11 cellular contexts compared by ENCODE assay signal in the genomic region with DNA sequence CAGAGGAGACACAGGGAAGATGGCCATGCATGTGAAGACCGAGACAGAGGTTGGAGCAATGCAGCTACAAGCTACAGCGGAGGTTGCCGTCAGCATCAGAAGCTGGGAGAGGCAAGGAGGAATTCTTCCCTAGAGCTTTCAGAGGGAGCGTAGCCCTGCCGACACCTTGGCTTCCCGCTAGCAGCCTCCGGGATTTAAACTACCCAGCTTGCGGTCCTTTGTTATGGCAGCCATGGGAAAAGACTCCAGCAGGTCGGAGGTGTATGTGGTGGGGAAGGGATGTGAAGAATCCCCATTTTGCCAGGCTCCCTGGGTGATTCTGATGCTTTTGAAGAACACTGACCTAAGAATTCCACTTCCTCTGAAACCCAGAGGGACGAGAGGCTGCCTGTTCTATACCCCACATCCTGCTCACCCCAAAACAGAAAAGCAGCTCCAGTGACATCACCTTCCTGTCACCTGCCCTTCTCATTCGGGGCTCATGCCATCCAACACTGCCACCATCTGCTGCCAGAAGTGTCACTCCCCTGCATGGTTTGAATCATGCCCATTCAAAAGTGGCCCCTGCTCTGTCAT. TPM values are rescaled to one million over a fixed set of nuclear protein-coding genes. Genes with fewer than 3 reads are reported as not detected.
DNase-seq lines count a peak whose midpoint lies in the region; ATAC-seq lines count a peak whose summit lies in the region.
"Had no signal": no experiment of that assay in that cellular context is flagged by ENCODE, and none has a peak within 500 bp of the region (broad histone marks: within the 10 kb centered on the region; RNA-seq: fewer than 3 reads in every experiment).

No MANE protein-coding gene starts in this region.

- no peaks in the 10 kb centered on the region for H3K27me3 ChIP-seq in HUES48 (ENCODE audit: control insufficient read depth, insufficient read depth, low read length)
- peaks cover 15% of the 10 kb centered on the region for H3K27me3 ChIP-seq in iPS-20b (ENCODE audit: insufficient read depth, low read length)

- H3K4me3 ChIP-seq in HUES48 (ENCODE audit: low read depth, low read length): peak overlapping the region; percentile 63
- H3K4me3 ChIP-seq in iPS-20b (ENCODE audit: low read length): peak overlapping the region; percentile 80
- H3K4me3 ChIP-seq: sigmoid colon had no signal

- H3K4me1 ChIP-seq in HUES48 (ENCODE audit: control insufficient read depth, insufficient read depth, low read length) (peaks cover 34% of the 10 kb centered on the region), iPS-20b (ENCODE audit: insufficient read depth, low read length) (peaks cover 29% of the 10 kb centered on the region)

- no peaks in the 10 kb centered on the region for H3K9me3 ChIP-seq in HUES48 (ENCODE audit: control insufficient read depth, insufficient read depth, low read length)
- H3K9me3 ChIP-seq in iPS-20b (ENCODE audit: insufficient read depth, low read depth, low read length): no peaks in the 10 kb centered on the region
- H3K9me3 ChIP-seq: sigmoid colon had no signal

- H3K4me1 Mint-ChIP-seq in activated T-cell treated with anti-CD3 and anti-CD28 coated beads, Interleukin-2, amount 50 U/mL, for 72 hours (ENCODE audit: low read depth): peaks cover 44% of the 10 kb centered on the region

- H3K27me3 Mint-ChIP-seq in activated T-cell treated with anti-CD3 and anti-CD28 coated beads, Interleukin-2, amount 50 U/mL, for 72 hours (ENCODE audit: low read depth): no peaks in the 10 kb centered on the region

- H3K36me3 Mint-ChIP-seq in activated T-cell treated with anti-CD3 and anti-CD28 coated beads, Interleukin-2, amount 50 U/mL, for 72 hours (ENCODE audit: insufficient read depth in 2 of 2): peaks cover 1 to 5% of the 10 kb centered on the region in 2 donors
- H3K36me3 Mint-ChIP-seq: mesothelial cell of epicardium had no signal

- peak overlapping the region; percentile 66 for H3K9ac ChIP-seq in HUES48 (ENCODE audit: low read depth, low read length)
- H3K9ac ChIP-seq in iPS-20b (ENCODE audit: low read depth, low read length): peak overlapping the region; percentile 95; the same call in 1 of the 2 replicates

- H3K27ac ChIP-seq in HUES48 (ENCODE audit: low read depth, low read length) (peak overlapping the region; percentile 100), iPS-20b (ENCODE audit: low read length) (peak overlapping the region; percentile 98)
- H3K27ac ChIP-seq: sigmoid colon had no signal

- DNase-seq in ELF-1 (ENCODE audit: low read depth, low spot score) (peak; percentile 74), NCI-H2029 treated with DMSO at 0.1 percent for 48 hours (lab: John Stamatoyannopoulos, UW) (no peak), SHP77 treated with DMSO at 0.1 percent for 48 hours (lab: John Stamatoyannopoulos, UW) (no peak), cerebellar nuclear complex (lab: John Stamatoyannopoulos, UW) (no peak)
- DNase-seq in activated T-cell treated with anti-CD3 and anti-CD28 coated beads, Interleukin-2, amount 50 U/mL, for 72 hours: peak; percentile 35
- DNase-seq: caudate nucleus, sigmoid colon had no signal

- H3K27ac Mint-ChIP-seq in activated T-cell treated with anti-CD3 and anti-CD28 coated beads, Interleukin-2, amount 50 U/mL, for 72 hours: no peak overlapping the region
- H3K27ac Mint-ChIP-seq: mesothelial cell of epicardium had no signal

- no peaks in the 10 kb centered on the region for H3K36me3 ChIP-seq in HUES48 (ENCODE audit: control insufficient read depth, insufficient read depth, low read length)
- H3K36me3 ChIP-seq in iPS-20b (ENCODE audit: insufficient read depth, low read depth, low read length): no peaks in the 10 kb centered on the region
- H3K36me3 ChIP-seq: sigmoid colon had no signal

- no peaks in the 10 kb centered on the region for H3K9me3 Mint-ChIP-seq in activated T-cell treated with anti-CD3 and anti-CD28 coated beads, Interleukin-2, amount 50 U/mL, for 72 hours
- H3K9me3 Mint-ChIP-seq: mesothelial cell of epicardium had no signal

- no peak for ATAC-seq in activated T-cell treated with anti-CD3 and anti-CD28 coated beads, Interleukin-2, amount 50 U/mL, for 72 hours (replicated peaks in 1 of 2)
- ATAC-seq in GM21526 (IDR thresholded peaks at IDR 0.05; ENCODE audit: low FRiP score, unreplicated experiment): no peak

- H3K4me3 Mint-ChIP-seq in activated T-cell treated with anti-CD3 and anti-CD28 coated beads, Interleukin-2, amount 50 U/mL, for 72 hours: peak overlapping the region; percentile 40 to 97
- H3K4me3 Mint-ChIP-seq: mesothelial cell of epicardium had no signal

RNA-seq across cellular contexts. Expression of a gene that starts 3.3 kb away (rescaled TPM):
- 10 to 100 TPM; 44.7 to 48.8 TPM for total RNA-seq in activated T-cell treated with anti-CD3 and anti-CD28 coated beads, Interleukin-2, amount 50 U/mL, for 72 hours

RNA-seq across cellular contexts. Expression of a gene that starts 51.6 kb away (rescaled TPM):
- total RNA-seq in activated T-cell treated with anti-CD3 and anti-CD28 coated beads, Interleukin-2, amount 50 U/mL, for 72 hours: 10 to 100 TPM; 12.8 to 14.1 TPM

Comparison
In these comparisons a context has a peak if more than half of its experiments do, and no peak if none do; other contexts are left out.
1. DNase-seq: peak in ELF-1 (single experiment) and activated T-cell treated with anti-CD3 and anti-CD28 coated beads, Interleukin-2, amount 50 U/mL, for 72 hours (2 of 2); none in NCI-H2029 treated with DMSO at 0.1 percent for 48 hours (single experiment), SHP77 treated with DMSO at 0.1 percent for 48 hours (single experiment) and cerebellar nuclear complex (0 of 2).